In genomic region chr5:139952464-139953070, GRCh38 we compare ENCODE assay signal across 1 cellular context.
TF ChIP-seq lines count a peak whose summit lies in the region.

No MANE protein-coding gene starts in this region.

TF ChIP-seq in H1, 55 proteins besides CTCF, POLR2A, EP300 and RAD21:
- TF ChIP-seq KDM1A (IDR thresholded peaks at IDR 0.05; ENCODE audit: borderline replicate concordance, low read length): no peak
